17 cellular contexts compared by ENCODE assay signal in the genomic region with DNA sequence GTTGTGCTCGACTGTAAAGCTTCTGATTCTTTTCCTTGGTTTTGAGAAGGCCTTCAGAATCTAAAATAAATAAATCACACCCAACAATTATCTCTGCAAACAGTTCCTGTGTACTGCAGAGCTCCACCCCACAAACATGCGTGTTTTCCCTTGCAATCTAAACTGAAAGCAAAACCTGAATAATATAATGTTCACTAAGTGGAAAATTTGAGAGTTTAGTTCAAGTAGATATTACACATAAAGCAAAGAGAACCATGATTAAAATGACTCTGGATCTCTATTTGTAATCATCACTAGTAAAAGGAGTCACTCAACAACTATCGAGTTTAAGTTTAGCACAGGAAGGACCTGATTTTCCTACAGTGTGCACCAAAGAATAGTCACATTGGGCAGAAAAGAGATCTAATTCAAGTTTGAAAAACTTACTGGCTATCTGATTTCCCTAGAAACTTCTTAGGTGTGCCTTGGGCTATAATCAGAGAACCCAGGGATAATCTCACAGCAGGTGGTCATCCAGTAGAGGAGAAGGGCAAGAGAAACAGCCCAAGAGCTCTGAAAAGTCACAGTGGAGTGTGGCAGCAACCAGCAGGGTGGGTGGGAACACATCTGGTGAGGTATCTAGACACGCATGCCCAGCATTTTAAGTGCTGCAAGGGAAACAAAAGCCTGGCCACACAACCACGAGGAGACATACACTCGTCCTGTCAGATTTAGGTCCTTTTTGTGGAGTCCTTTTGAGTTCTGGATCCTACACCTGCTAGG. TPM values are rescaled to one million over a fixed set of nuclear protein-coding genes. Genes with fewer than 3 reads are reported as not detected.
A peak's percentile ranks its signal among the peaks of the same experiment; 100 is the strongest.
DNase-seq lines count a peak whose midpoint lies in the region; ATAC-seq, FAIRE-seq and TF ChIP-seq lines count a peak whose summit lies in the region.
"Had no signal": no experiment of that assay in that cellular context is flagged by ENCODE, and none has a peak within 500 bp of the region (broad histone marks: within the 10 kb centered on the region; RNA-seq: fewer than 3 reads in every experiment).

No MANE protein-coding gene starts in this region.

- no peaks in the 10 kb centered on the region for H3K27me3 ChIP-seq in CD4-positive, alpha-beta T cell (ENCODE audit: control insufficient read depth, insufficient read depth, low read length)
- H3K27me3 ChIP-seq in naive thymus-derived CD4-positive, alpha-beta T cell (ENCODE audit: control insufficient read depth in 2 of 2, insufficient read depth in 2 of 2, low read length in 2 of 2): no peaks in the 10 kb centered on the region
- H3K27me3 ChIP-seq: suprapubic skin had no signal

- peak overlapping the region; percentile 18 for H3K27ac ChIP-seq in CD4-positive, alpha-beta T cell (ENCODE audit: low read depth, low read length)
- H3K27ac ChIP-seq in naive thymus-derived CD4-positive, alpha-beta T cell (ENCODE audit: low read depth, low read length): no peak overlapping the region
- H3K27ac ChIP-seq: C4-2B, suprapubic skin had no signal

- H3K4me3 Mint-ChIP-seq in CD4-positive, alpha-beta T cell: peak overlapping the region; percentile 50
- H3K4me3 Mint-ChIP-seq in naive thymus-derived CD4-positive, alpha-beta T cell: peak overlapping the region in 2 of 10 donors; percentile 52 to 73
- H3K4me3 Mint-ChIP-seq in stimulated activated memory B cell treated with anti-CD40 and anti-IgM and Interleukin-4, amounts not matched to agents 10 μg/mL and 1 μg/mL and 100 μg/mL, for 72 hours: no peak overlapping the region

- H3K9me3 Mint-ChIP-seq in CD4-positive, alpha-beta T cell: no peaks in the 10 kb centered on the region
- peaks cover 0 to 5% of the 10 kb centered on the region in 2 donors for H3K9me3 Mint-ChIP-seq in activated naive CD4-positive, alpha-beta T cell treated with anti-CD3 and anti-CD28 coated beads, Interleukin-2, amount 50 U/mL, for 72 hours
- peaks cover 0 to 1% (median 0%) of the 10 kb centered on the region in 11 donors for H3K9me3 Mint-ChIP-seq in naive thymus-derived CD4-positive, alpha-beta T cell
- no peaks in the 10 kb centered on the region for H3K9me3 Mint-ChIP-seq in stimulated activated memory B cell treated with anti-CD40 and anti-IgM and Interleukin-4, amounts not matched to agents 10 μg/mL and 1 μg/mL and 100 μg/mL, for 72 hours

- FAIRE-seq in frontal cortex (lab: Jason Lieb, UNC): no peak
- FAIRE-seq: astrocyte had no signal

- CTCF ChIA-PET in CD4-positive, alpha-beta T cell (lab: Charles Lee): interaction anchor here (1.5 kb wide), 1 partner anchor 60 kb away, joined by 3 read pairs; no protein-coding TSS in a partner anchor
- CTCF ChIA-PET in naive thymus-derived CD4-positive, alpha-beta T cell (lab: Charles Lee): no interaction called here

- TF ChIP-seq CTCF in CD4-positive, alpha-beta T cell (IDR thresholded peaks at IDR 0.05): no peak

- peaks cover 0 to 5% of the 10 kb centered on the region in 2 donors for H3K4me1 ChIP-seq in naive thymus-derived CD4-positive, alpha-beta T cell (ENCODE audit: control insufficient read depth in 2 of 2, insufficient read depth in 2 of 2, low read length in 2 of 2)
- H3K4me1 ChIP-seq: HAP-1, suprapubic skin had no signal

- DNase-seq in CD4-positive, alpha-beta T cell: no peak
- DNase-seq in NCI-H2227 (lab: John Stamatoyannopoulos, UW; ENCODE audit: unreplicated experiment) (peak; percentile 17), frontal cortex (ENCODE audit: low spot score in 2 of 2) (no peak), hypothalamus (lab: John Stamatoyannopoulos, UW) (no peak), superior temporal gyrus (ENCODE audit: extremely low spot score) (no peak)
- no peak for DNase-seq in activated naive CD4-positive, alpha-beta T cell treated with anti-CD3 and anti-CD28 coated beads, Interleukin-2, amount 50 U/mL, for 72 hours (ENCODE audit: low spot score in 2 of 2)
- no peak for DNase-seq in naive thymus-derived CD4-positive, alpha-beta T cell
- DNase-seq: activated CD4-positive, CD25-positive, alpha-beta regulatory T cell treated with anti-CD3 and anti-CD28 coated beads, Interleukin-2, amount 50 U/mL, for 72 hours; NCI-H2171 treated with DMSO at 0.1 percent for 48 hours; SIG-M5 had no signal

- intact Hi-C loops in CD4-positive, alpha-beta T cell (cut with DNase I, micrococcal nuclease): no loop called here
- intact Hi-C loops in naive thymus-derived CD4-positive, alpha-beta T cell (cut with micrococcal nuclease): loop anchor here in 1 of 2 donors (1.0 kb wide), 2 partner anchors 12 to 25 kb away; a partner anchor contains a TSS

- no peaks in the 10 kb centered on the region for H3K27me3 Mint-ChIP-seq in CD4-positive, alpha-beta T cell
- H3K27me3 Mint-ChIP-seq in naive thymus-derived CD4-positive, alpha-beta T cell: no peaks in the 10 kb centered on the region
- H3K27me3 Mint-ChIP-seq in stimulated activated memory B cell treated with anti-CD40 and anti-IgM and Interleukin-4, amounts not matched to agents 10 μg/mL and 1 μg/mL and 100 μg/mL, for 72 hours: no peaks in the 10 kb centered on the region

- peak overlapping the region; percentile 80 for H3K27ac Mint-ChIP-seq in CD4-positive, alpha-beta T cell
- peak overlapping the region; percentile 84 to 97 for H3K27ac Mint-ChIP-seq in activated naive CD4-positive, alpha-beta T cell treated with anti-CD3 and anti-CD28 coated beads, Interleukin-2, amount 50 U/mL, for 72 hours
- peak overlapping the region; percentile 22 to 94 (median 52) for H3K27ac Mint-ChIP-seq in naive thymus-derived CD4-positive, alpha-beta T cell
- no peak overlapping the region for H3K27ac Mint-ChIP-seq in stimulated activated memory B cell treated with anti-CD40 and anti-IgM and Interleukin-4, amounts not matched to agents 10 μg/mL and 1 μg/mL and 100 μg/mL, for 72 hours

- no peaks in the 10 kb centered on the region for H3K9me3 ChIP-seq in CD4-positive, alpha-beta T cell (ENCODE audit: control insufficient read depth, low read length)
- H3K9me3 ChIP-seq in naive thymus-derived CD4-positive, alpha-beta T cell (ENCODE audit: control insufficient read depth in 2 of 3, low read length in 3 of 3): no peaks in the 10 kb centered on the region
- H3K9me3 ChIP-seq: HAP-1, suprapubic skin had no signal

- H3K36me3 ChIP-seq in naive thymus-derived CD4-positive, alpha-beta T cell (ENCODE audit: control insufficient read depth in 2 of 3, insufficient read depth in 3 of 3, low read length in 3 of 3): peaks cover 0 to 80% (median 0%) of the 10 kb centered on the region in 3 experiments

- H3K4me3 ChIP-seq in naive thymus-derived CD4-positive, alpha-beta T cell (ENCODE audit: low read length): no peak overlapping the region
- H3K4me3 ChIP-seq: HAP-1, suprapubic skin had no signal

- peaks cover 17% of the 10 kb centered on the region for H3K4me1 Mint-ChIP-seq in CD4-positive, alpha-beta T cell (ENCODE audit: low read depth)
- peaks cover 0 to 32% (median 8%) of the 10 kb centered on the region in 7 donors for H3K4me1 Mint-ChIP-seq in naive thymus-derived CD4-positive, alpha-beta T cell
- H3K4me1 Mint-ChIP-seq in stimulated activated memory B cell treated with anti-CD40 and anti-IgM and Interleukin-4, amounts not matched to agents 10 μg/mL and 1 μg/mL and 100 μg/mL, for 72 hours: no peaks in the 10 kb centered on the region

- ATAC-seq in CD4-positive, alpha-beta T cell (ENCODE audit: poor library complexity): peak; percentile 43
- ATAC-seq in activated naive CD4-positive, alpha-beta T cell treated with anti-CD3 and anti-CD28 coated beads, Interleukin-2, amount 50 U/mL, for 72 hours: peak; percentile 68 to 82
- ATAC-seq in naive thymus-derived CD4-positive, alpha-beta T cell: peak; percentile 29
- no peak for ATAC-seq in stimulated activated memory B cell treated with anti-CD40 and anti-IgM and Interleukin-4, amounts not matched to agents 10 μg/mL and 1 μg/mL and 100 μg/mL, for 72 hours

- H3K36me3 Mint-ChIP-seq in CD4-positive, alpha-beta T cell (ENCODE audit: low read depth): peaks cover 87% of the 10 kb centered on the region
- H3K36me3 Mint-ChIP-seq in activated naive CD4-positive, alpha-beta T cell treated with anti-CD3 and anti-CD28 coated beads, Interleukin-2, amount 50 U/mL, for 72 hours: peaks cover 5 to 28% of the 10 kb centered on the region in 2 donors
- peaks cover 16 to 54% (median 38%) of the 10 kb centered on the region in 5 donors for H3K36me3 Mint-ChIP-seq in naive thymus-derived CD4-positive, alpha-beta T cell
- H3K36me3 Mint-ChIP-seq in stimulated activated memory B cell treated with anti-CD40 and anti-IgM and Interleukin-4, amounts not matched to agents 10 μg/mL and 1 μg/mL and 100 μg/mL, for 72 hours: peaks cover 67% of the 10 kb centered on the region

- POLR2A ChIA-PET in CD4-positive, alpha-beta T cell (lab: Charles Lee): interaction anchor here (1.0 to 1.4 kb wide), 2 partner anchors 12 to 32 kb away, joined by 4 read pairs; no protein-coding TSS in a partner anchor
- POLR2A ChIA-PET in naive thymus-derived CD4-positive, alpha-beta T cell (lab: Charles Lee): no interaction called here

RNA-seq across cellular contexts. Expression of a gene that starts 25.4 kb away (rescaled TPM):
- total RNA-seq in CD4-positive, alpha-beta T cell: 10 to 100 TPM; 19.9 to 20.5 TPM
- total RNA-seq in activated naive CD4-positive, alpha-beta T cell treated with anti-CD3 and anti-CD28 coated beads, Interleukin-2, amount 50 U/mL, for 72 hours: 1 to 10 TPM; 7.4 to 8.3 TPM
- 10 to 100 TPM in 4 of 5 experiments, 1 to 10 TPM in 1; 7.8 to 19.6 (median 18.8) TPM for total RNA-seq in naive thymus-derived CD4-positive, alpha-beta T cell
- 1 to 10 TPM; 5.0 to 8.0 TPM for polyA plus RNA-seq in naive thymus-derived CD4-positive, alpha-beta T cell
- 20.4 TPM for total RNA-seq in frontal cortex

RNA-seq across cellular contexts. Expression of a gene that starts 54.2 kb away (rescaled TPM):
- not detected for total RNA-seq in CD4-positive, alpha-beta T cell
- total RNA-seq in activated naive CD4-positive, alpha-beta T cell treated with anti-CD3 and anti-CD28 coated beads, Interleukin-2, amount 50 U/mL, for 72 hours: not detected
- not detected for total RNA-seq in naive thymus-derived CD4-positive, alpha-beta T cell
- not detected for polyA plus RNA-seq in naive thymus-derived CD4-positive, alpha-beta T cell
- not detected for total RNA-seq in frontal cortex
- total RNA-seq: astrocyte, LHCN-M2, suprapubic skin had no signal
- polyA plus RNA-seq: neural cell had no signal
